In the genomic region with DNA sequence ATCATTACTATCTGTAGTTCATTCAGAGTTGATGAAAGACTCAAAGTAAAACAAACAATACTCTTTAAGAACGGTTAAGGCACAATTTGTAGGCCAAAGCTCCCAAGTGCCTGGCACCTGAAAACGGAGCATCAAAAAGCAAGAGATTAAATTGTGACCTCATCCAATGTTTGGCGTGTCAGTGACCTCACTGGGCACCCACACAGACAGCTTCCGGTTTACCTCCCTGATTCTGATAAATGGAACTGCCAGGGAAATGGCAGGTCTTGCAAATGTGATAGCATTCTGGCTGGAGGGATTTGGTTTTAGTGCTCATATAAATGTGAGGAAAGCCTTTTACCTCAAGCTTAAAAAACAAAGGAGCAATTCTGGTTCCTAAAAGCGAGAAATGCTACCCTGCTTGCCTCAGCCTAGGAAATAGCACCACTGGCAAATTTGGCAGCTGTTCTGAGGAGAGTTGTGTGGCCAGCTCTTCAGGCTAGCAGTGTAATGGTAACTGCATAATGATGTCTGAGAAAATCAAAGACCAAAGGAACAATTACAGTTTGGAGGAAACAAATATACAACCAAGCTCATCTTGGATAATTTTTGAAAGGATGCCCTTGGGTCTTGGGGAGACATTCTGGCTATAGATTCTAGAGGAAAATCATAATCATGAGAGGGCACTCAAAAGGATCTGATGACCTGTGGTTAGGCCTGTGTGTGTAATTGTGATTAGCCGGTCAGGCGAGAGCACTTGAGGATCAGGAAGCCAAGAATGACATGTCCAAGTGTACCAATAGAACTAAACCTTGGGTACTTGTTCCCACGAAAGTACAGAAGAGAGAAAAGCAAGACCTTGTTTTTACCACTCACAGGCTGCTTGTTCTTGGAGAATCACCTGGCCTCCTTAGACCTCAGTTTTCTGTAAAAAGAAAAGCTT, we compare ENCODE assay signal across 29 cellular contexts.
"Had no signal": no experiment of that assay in that cellular context is flagged by ENCODE, and none has a peak within 500 bp of the region (broad histone marks: within the 10 kb centered on the region; RNA-seq: fewer than 3 reads in every experiment).

No MANE protein-coding gene starts in this region.

- H3K4me3 ChIP-seq: PC-9, SK-N-MC had no signal

- H3K9me3 Mint-ChIP-seq: activated CD4-positive, alpha-beta memory T cell treated with anti-CD3 and anti-CD28 coated beads, Interleukin-2, amount 10 ng/mL, durations not matched to agents 7 days and 5 days; activated naive CD4-positive, alpha-beta T cell treated with anti-CD3 and anti-CD28 coated beads, Interleukin-2, amount 10 ng/mL, durations not matched to agents 7 days and 5 days had no signal

- H3K36me3 ChIP-seq: WERI-Rb-1 had no signal

- H3K27ac Mint-ChIP-seq: activated CD4-positive, alpha-beta memory T cell treated with anti-CD3 and anti-CD28 coated beads, Interleukin-2, amount 10 ng/mL, durations not matched to agents 7 days and 5 days; activated CD8-positive, alpha-beta memory T cell treated with anti-CD3 and anti-CD28 coated beads, Interleukin-2, amount 10 ng/mL, durations not matched to agents 7 days and 5 days; activated naive CD4-positive, alpha-beta T cell treated with anti-CD3 and anti-CD28 coated beads, Interleukin-2, amount 10 ng/mL, durations not matched to agents 7 days and 5 days; activated naive CD8-positive, alpha-beta T cell; activated naive CD8-positive, alpha-beta T cell treated with anti-CD3 and anti-CD28 coated beads, Interleukin-2, amount 50 U/mL, for 24 hours had no signal

- DNase-seq: activated CD4-positive, alpha-beta memory T cell treated with anti-CD3 and anti-CD28 coated beads, Interleukin-2, amount 10 ng/mL, durations not matched to agents 7 days and 5 days; activated CD4-positive, alpha-beta T cell treated with anti-CD3 and anti-CD28 coated beads for 1 hour; activated CD4-positive, alpha-beta T cell treated with anti-CD3 and anti-CD28 coated beads for 48 hours; activated CD4-positive, CD25-positive, alpha-beta regulatory T cell; activated CD8-positive, alpha-beta memory T cell treated with anti-CD3 and anti-CD28 coated beads for 24 hours; activated CD8-positive, alpha-beta memory T cell treated with anti-CD3 and anti-CD28 coated beads, Interleukin-2, amount 10 ng/mL, durations not matched to agents 7 days and 5 days; activated CD8-positive, alpha-beta memory T cell treated with anti-CD3 and anti-CD28 coated beads, Interleukin-2, amount 50 U/mL, for 48 hours; activated effector memory CD4-positive, alpha-beta T cell treated with Interleukin-2 at 50 U/mL for 16 hours; activated naive CD4-positive, alpha-beta T cell treated with anti-CD3 and anti-CD28 coated beads, Interleukin-2, amount 10 ng/mL, durations not matched to agents 7 days and 5 days; activated naive CD8-positive, alpha-beta T cell treated with anti-CD3 and anti-CD28 coated beads, Interleukin-2, amount 50 U/mL, for 24 hours; activated T-cell treated with anti-CD3 and anti-CD28 coated beads, Interleukin-2, amount 50 U/mL, for 48 hours; anterior cingulate cortex; central memory CD4-positive, alpha-beta T cell; NCI-H1105; NCI-H1436 treated with DMSO at 0.1 percent for 48 hours; NCI-H1694 treated with DMSO at 0.1 percent for 48 hours; NCI-H2029; NCI-H2171 treated with DMSO at 0.1 percent for 48 hours; NCI-H226; NCI-H446 treated with DMSO at 0.1 percent for 48 hours; NCI-H524; NCI-H82; PC-9; Right ventricle myocardium superior; T1000; WERI-Rb-1 had no signal

- ATAC-seq: activated CD8-positive, alpha-beta memory T cell treated with anti-CD3 and anti-CD28 coated beads, Interleukin-2, amount 10 ng/mL, durations not matched to agents 7 days and 5 days; activated naive CD8-positive, alpha-beta T cell treated with anti-CD3 and anti-CD28 coated beads, Interleukin-2, amount 50 U/mL, for 24 hours had no signal

- H3K36me3 Mint-ChIP-seq: activated CD8-positive, alpha-beta memory T cell treated with anti-CD3 and anti-CD28 coated beads, Interleukin-2, amount 10 ng/mL, durations not matched to agents 7 days and 5 days; activated naive CD4-positive, alpha-beta T cell treated with anti-CD3 and anti-CD28 coated beads, Interleukin-2, amount 10 ng/mL, durations not matched to agents 7 days and 5 days; activated naive CD8-positive, alpha-beta T cell; brain had no signal

- H3K27me3 Mint-ChIP-seq: activated CD4-positive, alpha-beta memory T cell treated with anti-CD3 and anti-CD28 coated beads, Interleukin-2, amount 10 ng/mL, durations not matched to agents 7 days and 5 days; activated CD8-positive, alpha-beta memory T cell treated with anti-CD3 and anti-CD28 coated beads, Interleukin-2, amount 10 ng/mL, durations not matched to agents 7 days and 5 days; activated naive CD4-positive, alpha-beta T cell treated with anti-CD3 and anti-CD28 coated beads, Interleukin-2, amount 10 ng/mL, durations not matched to agents 7 days and 5 days; activated naive CD8-positive, alpha-beta T cell; activated naive CD8-positive, alpha-beta T cell treated with anti-CD3 and anti-CD28 coated beads, Interleukin-2, amount 50 U/mL, for 24 hours had no signal

- H3K4me2 ChIP-seq: PC-9 had no signal

- H3K4me3 Mint-ChIP-seq: activated CD4-positive, alpha-beta memory T cell treated with anti-CD3 and anti-CD28 coated beads, Interleukin-2, amount 10 ng/mL, durations not matched to agents 7 days and 5 days; activated CD8-positive, alpha-beta memory T cell treated with anti-CD3 and anti-CD28 coated beads, Interleukin-2, amount 10 ng/mL, durations not matched to agents 7 days and 5 days; activated naive CD4-positive, alpha-beta T cell treated with anti-CD3 and anti-CD28 coated beads, Interleukin-2, amount 10 ng/mL, durations not matched to agents 7 days and 5 days; activated naive CD8-positive, alpha-beta T cell; activated naive CD8-positive, alpha-beta T cell treated with anti-CD3 and anti-CD28 coated beads, Interleukin-2, amount 50 U/mL, for 24 hours; brain had no signal

- H3K27ac ChIP-seq: PC-9, SK-N-MC, WERI-Rb-1 had no signal

- H2AFZ ChIP-seq: PC-9 had no signal

- H3K4me1 Mint-ChIP-seq: activated CD4-positive, alpha-beta memory T cell treated with anti-CD3 and anti-CD28 coated beads, Interleukin-2, amount 10 ng/mL, durations not matched to agents 7 days and 5 days; activated CD8-positive, alpha-beta memory T cell treated with anti-CD3 and anti-CD28 coated beads, Interleukin-2, amount 10 ng/mL, durations not matched to agents 7 days and 5 days; activated naive CD4-positive, alpha-beta T cell treated with anti-CD3 and anti-CD28 coated beads, Interleukin-2, amount 10 ng/mL, durations not matched to agents 7 days and 5 days; activated naive CD8-positive, alpha-beta T cell treated with anti-CD3 and anti-CD28 coated beads, Interleukin-2, amount 50 U/mL, for 24 hours; brain had no signal
